In genomic region chr5:120655828-120656435, GRCh38 we compare ENCODE assay signal across 8 cellular contexts.
A peak's percentile ranks its signal among the peaks of the same experiment; 100 is the strongest.
DNase-seq lines count a peak whose midpoint lies in the region; ATAC-seq and TF ChIP-seq lines count a peak whose summit lies in the region.

No MANE protein-coding gene starts in this region.

- H2AFZ ChIP-seq in GM23248 (no peak overlapping the region), MM.1S (ENCODE audit: low read length) (no peak overlapping the region), neural cell (ENCODE audit: low read depth, low read length) (no peak overlapping the region)

- intact Hi-C loops in activated CD8-positive, alpha-beta T cell treated with anti-CD3 and anti-CD28 coated beads for 36 hours (cut with micrococcal nuclease) = no loop called here

- no peaks in the 10 kb centered on the region for H3K36me3 Mint-ChIP-seq in activated CD8-positive, alpha-beta T cell treated with anti-CD3 and anti-CD28 coated beads for 36 hours (ENCODE audit: low read depth)
- no peaks in the 10 kb centered on the region for H3K36me3 Mint-ChIP-seq in activated CD8-positive, alpha-beta T cell treated with anti-CD3 and anti-CD28 coated beads, Interleukin-2, amount 10 ng/mL, durations not matched to agents 7 days and 5 days (ENCODE audit: low read depth)

- peak; percentile 26 for TF ChIP-seq CTCF in activated CD8-positive, alpha-beta T cell treated with anti-CD3 and anti-CD28 coated beads for 36 hours (IDR thresholded peaks at IDR 0.05)
- TF ChIP-seq CTCF in MM.1S (IDR thresholded peaks at IDR 0.05; ENCODE audit: low read length) (peak; percentile 69), choroid plexus epithelial cell (conservative IDR thresholded peaks at IDR 0.05; ENCODE audit: low read depth, low read length) (peak; percentile 88), neural cell (IDR thresholded peaks at IDR 0.05; ENCODE audit: poor library complexity, severe bottlenecking) (peak; percentile 62)

- in situ Hi-C loops in GM23248 (cut with MboI) = no loop called here

- no peaks in the 10 kb centered on the region for H3K9me3 ChIP-seq in GM23248 (ENCODE audit: low read depth)
- no peaks in the 10 kb centered on the region for H3K9me3 ChIP-seq in MM.1S (replicated peaks; ENCODE audit: insufficient read depth, low read length)
- no peaks in the 10 kb centered on the region for H3K9me3 ChIP-seq in neural cell (ENCODE audit: low read length)

- no peaks in the 10 kb centered on the region for H3F3A ChIP-seq in GM23248 (ENCODE audit: insufficient read depth)
- H3F3A ChIP-seq in MM.1S (ENCODE audit: insufficient read depth, low read length) = no peaks in the 10 kb centered on the region
- H3F3A ChIP-seq in neural cell (ENCODE audit: insufficient read depth, low read length, poor library complexity, severe bottlenecking) = no peaks in the 10 kb centered on the region

- H3K79me2 ChIP-seq in GM23248 (ENCODE audit: insufficient read depth) = peaks cover 36% of the 10 kb centered on the region
- H3K79me2 ChIP-seq in MM.1S (ENCODE audit: low read length) = no peaks in the 10 kb centered on the region
- no peaks in the 10 kb centered on the region for H3K79me2 ChIP-seq in neural cell (replicated peaks; ENCODE audit: insufficient read depth, low read length)

- CTCF ChIA-PET in activated CD8-positive, alpha-beta T cell treated with anti-CD3 and anti-CD28 coated beads for 36 hours (lab: Charles Lee) = no interaction called here
- CTCF ChIA-PET in activated CD8-positive, alpha-beta T cell treated with anti-CD3 and anti-CD28 coated beads, Interleukin-2, amount 10 ng/mL, durations not matched to agents 7 days and 5 days (lab: Charles Lee) = interaction anchor here (1.4 kb wide), 1 partner anchor 12 kb away, joined by 3 read pairs; no protein-coding TSS in a partner anchor

- H3K27me3 ChIP-seq in GM23248 (replicated peaks; ENCODE audit: insufficient read depth) = no peaks in the 10 kb centered on the region
- no peaks in the 10 kb centered on the region for H3K27me3 ChIP-seq in MM.1S (replicated peaks; ENCODE audit: insufficient read depth, low read length)
- no peaks in the 10 kb centered on the region for H3K27me3 ChIP-seq in neural cell (ENCODE audit: insufficient read depth, low read depth, low read length)

- TF ChIP-seq EP300 in neural cell (conservative IDR thresholded peaks at IDR 0.05; ENCODE audit: poor library complexity, severe bottlenecking) = no peak

- TF ChIP-seq RAD21 in neural cell (conservative IDR thresholded peaks at IDR 0.05) = peak; percentile 64

- ATAC-seq in activated CD8-positive, alpha-beta T cell treated with anti-CD3 and anti-CD28 coated beads for 36 hours = no peak
- ATAC-seq in activated CD8-positive, alpha-beta T cell treated with anti-CD3 and anti-CD28 coated beads, Interleukin-2, amount 10 ng/mL, durations not matched to agents 7 days and 5 days = no peak

- WGBS in GM23248 (ENCODE audit: low coverage in 1 of 2, low lambda C conversion rate in 2 of 2, missing lambda C conversion rate in 2 of 2), 2 experiments = 76 to 79% methylated on average over 5 of the region's 5 CpGs

- DNase-seq in activated CD8-positive, alpha-beta T cell treated with anti-CD3 and anti-CD28 coated beads for 36 hours = peak; percentile 30
- no peak for DNase-seq in activated CD8-positive, alpha-beta T cell treated with anti-CD3 and anti-CD28 coated beads, Interleukin-2, amount 10 ng/mL, durations not matched to agents 7 days and 5 days
- peak; percentile 29 for DNase-seq in GM23248
- DNase-seq in MM.1S = peak; percentile 43
- DNase-seq in choroid plexus epithelial cell (ENCODE audit: low read depth) = peak; percentile 68
- DNase-seq in NCI-H2171 treated with DMSO at 0.1 percent for 48 hours (lab: John Stamatoyannopoulos, UW) = no peak
- no peak for DNase-seq in NCI-H2196 (lab: John Stamatoyannopoulos, UW; ENCODE audit: unreplicated experiment)

- H3K4me3 ChIP-seq in GM23248 (no peak overlapping the region), MM.1S (ENCODE audit: low read length) (no peak overlapping the region), choroid plexus epithelial cell (ENCODE audit: low read depth, low read length) (no peak overlapping the region), neural cell (ENCODE audit: low read length) (no peak overlapping the region)

- no peak overlapping the region for H3K27ac Mint-ChIP-seq in activated CD8-positive, alpha-beta T cell treated with anti-CD3 and anti-CD28 coated beads for 36 hours
- H3K27ac Mint-ChIP-seq in activated CD8-positive, alpha-beta T cell treated with anti-CD3 and anti-CD28 coated beads, Interleukin-2, amount 10 ng/mL, durations not matched to agents 7 days and 5 days = no peak overlapping the region

- H3K4me1 Mint-ChIP-seq in activated CD8-positive, alpha-beta T cell treated with anti-CD3 and anti-CD28 coated beads for 36 hours (ENCODE audit: low read depth) = no peaks in the 10 kb centered on the region
- H3K4me1 Mint-ChIP-seq in activated CD8-positive, alpha-beta T cell treated with anti-CD3 and anti-CD28 coated beads, Interleukin-2, amount 10 ng/mL, durations not matched to agents 7 days and 5 days (ENCODE audit: low read depth) = no peaks in the 10 kb centered on the region

- no peak overlapping the region for H3K9ac ChIP-seq in GM23248
- H3K9ac ChIP-seq in MM.1S (ENCODE audit: low read length) = no peak overlapping the region
- H3K9ac ChIP-seq in neural cell (ENCODE audit: low read length) = no peak overlapping the region

- H3K27ac ChIP-seq in GM23248 = no peak overlapping the region
- no peak overlapping the region for H3K27ac ChIP-seq in MM.1S (ENCODE audit: low read length)
- H3K27ac ChIP-seq in neural cell (ENCODE audit: low read length) = no peak overlapping the region

- H3K27me3 Mint-ChIP-seq in activated CD8-positive, alpha-beta T cell treated with anti-CD3 and anti-CD28 coated beads for 36 hours = no peaks in the 10 kb centered on the region
- no peaks in the 10 kb centered on the region for H3K27me3 Mint-ChIP-seq in activated CD8-positive, alpha-beta T cell treated with anti-CD3 and anti-CD28 coated beads, Interleukin-2, amount 10 ng/mL, durations not matched to agents 7 days and 5 days (ENCODE audit: low read depth)

- H4K20me1 ChIP-seq in GM23248 (ENCODE audit: insufficient read depth) (no peaks in the 10 kb centered on the region), MM.1S (ENCODE audit: insufficient read depth, low read length) (no peaks in the 10 kb centered on the region), neural cell (ENCODE audit: insufficient read depth) (no peaks in the 10 kb centered on the region)

- H3K4me3 Mint-ChIP-seq in activated CD8-positive, alpha-beta T cell treated with anti-CD3 and anti-CD28 coated beads for 36 hours = no peak overlapping the region
- no peak overlapping the region for H3K4me3 Mint-ChIP-seq in activated CD8-positive, alpha-beta T cell treated with anti-CD3 and anti-CD28 coated beads, Interleukin-2, amount 10 ng/mL, durations not matched to agents 7 days and 5 days

- H3K9me2 ChIP-seq in GM23248 (ENCODE audit: insufficient read depth) = no peaks in the 10 kb centered on the region
- no peaks in the 10 kb centered on the region for H3K9me2 ChIP-seq in MM.1S (replicated peaks; ENCODE audit: insufficient read depth, low read length)
- H3K9me2 ChIP-seq in neural cell (ENCODE audit: insufficient read depth, low read length) = no peaks in the 10 kb centered on the region

- H3K9me3 Mint-ChIP-seq in activated CD8-positive, alpha-beta T cell treated with anti-CD3 and anti-CD28 coated beads for 36 hours = no peaks in the 10 kb centered on the region
- no peaks in the 10 kb centered on the region for H3K9me3 Mint-ChIP-seq in activated CD8-positive, alpha-beta T cell treated with anti-CD3 and anti-CD28 coated beads, Interleukin-2, amount 10 ng/mL, durations not matched to agents 7 days and 5 days (ENCODE audit: insufficient read depth)

- no peak overlapping the region for H3K4me2 ChIP-seq in GM23248 (ENCODE audit: unreplicated experiment)
- no peak overlapping the region for H3K4me2 ChIP-seq in MM.1S (ENCODE audit: low read depth, low read length)
- H3K4me2 ChIP-seq in neural cell (ENCODE audit: low read length) = no peak overlapping the region

- no peaks in the 10 kb centered on the region for H3K4me1 ChIP-seq in GM23248 (ENCODE audit: insufficient read depth)
- H3K4me1 ChIP-seq in MM.1S (ENCODE audit: low read length) = no peaks in the 10 kb centered on the region

- POLR2A ChIA-PET in activated CD8-positive, alpha-beta T cell treated with anti-CD3 and anti-CD28 coated beads for 36 hours (lab: Charles Lee) = no interaction called here
- POLR2A ChIA-PET in activated CD8-positive, alpha-beta T cell treated with anti-CD3 and anti-CD28 coated beads, Interleukin-2, amount 10 ng/mL, durations not matched to agents 7 days and 5 days (lab: Charles Lee) = no interaction called here

- no peaks in the 10 kb centered on the region for H3K36me3 ChIP-seq in GM23248 (ENCODE audit: low read depth)
- no peaks in the 10 kb centered on the region for H3K36me3 ChIP-seq in MM.1S (replicated peaks; ENCODE audit: insufficient read depth, low read length)
- H3K36me3 ChIP-seq in neural cell (ENCODE audit: insufficient read depth, low read length) = no peaks in the 10 kb centered on the region

TF ChIP-seq in neural cell, 6 proteins besides CTCF, POLR2A, EP300 and RAD21:
- TF ChIP-seq SMC3 (conservative IDR thresholded peaks at IDR 0.05; ENCODE audit: poor library complexity) (peak; percentile 67), REST (IDR thresholded peaks at IDR 0.05; ENCODE audit: borderline replicate concordance) (no peak)

Comparison
In these comparisons a context has a peak if more than half of its experiments do, and no peak if none do; other contexts are left out.
1. DNase-seq: peak in activated CD8-positive, alpha-beta T cell treated with anti-CD3 and anti-CD28 coated beads for 36 hours (single experiment), GM23248 (single experiment), MM.1S (single experiment) and choroid plexus epithelial cell (single experiment); none in activated CD8-positive, alpha-beta T cell treated with anti-CD3 and anti-CD28 coated beads, Interleukin-2, amount 10 ng/mL, durations not matched to agents 7 days and 5 days (single experiment), NCI-H2171 treated with DMSO at 0.1 percent for 48 hours (single experiment) and NCI-H2196 (single experiment).
2. CTCF ChIP-seq: peak in every context shown above with its lines; median percentile 88 in choroid plexus epithelial cell; 69 in MM.1S; 62 in neural cell; 26 in activated CD8-positive, alpha-beta T cell treated with anti-CD3 and anti-CD28 coated beads for 36 hours.